1 cellular context compared by ENCODE assay signal in genomic region chr3:149752788-149753136, GRCh38.
TF ChIP-seq lines count a peak whose summit lies in the region.

No MANE protein-coding gene starts in this region.

TF ChIP-seq in WTC11, 78 proteins besides CTCF, POLR2A, EP300 and RAD21 (continued from another document):
- no peak for TF ChIP-seq ZNF281 (CRISPR knock-in tag; IDR thresholded peaks at IDR 0.05)
- no peak for TF ChIP-seq IRF1 (CRISPR knock-in tag; IDR thresholded peaks at IDR 0.05)
- TF ChIP-seq FOXP1 (CRISPR knock-in tag; IDR thresholded peaks at IDR 0.05; ENCODE audit: borderline replicate concordance): no peak
- no peak for TF ChIP-seq EMX1 (CRISPR knock-in tag; IDR thresholded peaks at IDR 0.05)
- TF ChIP-seq HMGA2 (CRISPR knock-in tag; IDR thresholded peaks at IDR 0.05): no peak
- no peak for TF ChIP-seq JAZF1 (CRISPR knock-in tag; IDR thresholded peaks at IDR 0.05)
